Comparison of ENCODE assay signal across 27 cellular contexts in the genomic region with DNA sequence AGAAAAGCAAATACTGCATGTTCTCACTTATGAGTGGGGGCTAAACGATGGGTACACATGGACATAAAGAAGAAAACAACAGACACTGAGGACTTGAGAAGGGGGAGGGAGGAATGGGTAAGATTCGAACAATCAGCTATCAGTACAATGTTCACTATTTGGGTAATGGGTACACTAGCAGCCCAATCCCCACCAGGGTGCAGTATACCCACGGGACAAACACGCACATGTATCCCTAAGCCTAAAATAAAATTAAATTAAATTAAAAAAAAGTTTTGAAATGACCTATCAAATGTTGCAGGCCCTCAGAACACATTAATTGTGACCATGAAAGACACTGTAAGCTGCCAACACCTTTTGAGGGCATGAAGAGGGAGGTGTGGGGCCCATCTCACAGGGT.
DNase-seq lines count a peak whose midpoint lies in the region; ATAC-seq and TF ChIP-seq lines count a peak whose summit lies in the region.
"Had no signal": no experiment of that assay in that cellular context is flagged by ENCODE, and none has a peak within 500 bp of the region (broad histone marks: within the 10 kb centered on the region; RNA-seq: fewer than 3 reads in every experiment).

No MANE protein-coding gene starts in this region.

- intact Hi-C loops in HCT116 (cut with micrococcal nuclease) = no loop called here

- RAD21 ChIA-PET in HCT116 (lab: Charles Lee; ENCODE audit: low non-redundant PET in 1 of 2, low total read pairs in 2 of 2, uncharacterized antibody in 2 of 2, unreplicated experiment in 2 of 2) = no interaction called here

- no peaks in the 10 kb centered on the region for H3K9me3 Mint-ChIP-seq in activated T-cell treated with anti-CD3 and anti-CD28 coated beads, Interleukin-2, amount 50 U/mL, for 4 hours
- H3K9me3 Mint-ChIP-seq: CD4-positive, alpha-beta memory T cell had no signal

- no peak overlapping the region for H3K9ac ChIP-seq in DND-41 (ENCODE audit: low read depth, low read length)
- no peak overlapping the region for H3K9ac ChIP-seq in HCT116 (ENCODE audit: low read length)

- H3K9me3 ChIP-seq in DND-41 (ENCODE audit: insufficient read depth, low read length, severe bottlenecking) = no peaks in the 10 kb centered on the region
- H3K9me3 ChIP-seq in HCT116 (ENCODE audit: control insufficient read depth in 1 of 2, insufficient read depth in 1 of 2, low read depth in 1 of 2, low read length in 2 of 2) = no peaks in the 10 kb centered on the region
- no peaks in the 10 kb centered on the region for H3K9me3 ChIP-seq in RWPE2 (ENCODE audit: severe bottlenecking)
- H3K9me3 ChIP-seq: right atrium auricular region, thyroid gland had no signal

- TF ChIP-seq POLR2A in HCT116 (IDR thresholded peaks at IDR 0.05; ENCODE audit: borderline replicate concordance, extremely low read depth, insufficient read depth, insufficient read length) = no peak

- H3K4me1 Mint-ChIP-seq in activated T-cell treated with anti-CD3 and anti-CD28 coated beads, Interleukin-2, amount 50 U/mL, for 4 hours (ENCODE audit: low read depth) = no peaks in the 10 kb centered on the region

- TF ChIP-seq CTCF in DND-41 (IDR thresholded peaks at IDR 0.05; ENCODE audit: borderline replicate concordance, extremely low read depth, low read length, poor library complexity, severe bottlenecking) = peak; percentile 34
- TF ChIP-seq CTCF in HCT116 (IDR thresholded peaks at IDR 0.05 in 2 of 3, conservative IDR thresholded peaks at IDR 0.05 in 1 of 3; ENCODE audit: borderline replicate concordance in 1 of 3, insufficient read depth in 1 of 3, low read depth in 2 of 3, low read length in 2 of 3) = peak; percentile 5 to 32 (median 28); a peak in 3 of 6 replicates
- peak; percentile 16 for TF ChIP-seq CTCF in RWPE2 (IDR thresholded peaks at IDR 0.05; ENCODE audit: poor library complexity, severe bottlenecking)
- TF ChIP-seq CTCF in GM13976 (IDR thresholded peaks at IDR 0.05; ENCODE audit: borderline replicate concordance, control extremely low read depth, extremely low read depth, insufficient read depth, missing control alignments) = no peak

- H3K9me2 ChIP-seq in HCT116 (ENCODE audit: insufficient read depth) = no peaks in the 10 kb centered on the region

- no peaks in the 10 kb centered on the region for H3K4me1 ChIP-seq in DND-41 (ENCODE audit: insufficient read depth, low read length)
- H3K4me1 ChIP-seq in HCT116 (ENCODE audit: control insufficient read depth in 1 of 2, insufficient read depth in 2 of 2, low read length in 2 of 2) = no peaks in the 10 kb centered on the region
- no peaks in the 10 kb centered on the region for H3K4me1 ChIP-seq in RWPE2 (ENCODE audit: insufficient read depth, poor library complexity, severe bottlenecking)
- H3K4me1 ChIP-seq: right atrium auricular region, thyroid gland had no signal

- peak; percentile 4 for DNase-seq in DND-41
- DNase-seq in HCT116 (ENCODE audit: low read depth, low spot score) = no peak
- DNase-seq in RWPE2 (ENCODE audit: low spot score) = no peak
- DNase-seq in mucosa of gallbladder (ENCODE audit: low spot score) = peak; percentile 3
- no peak for DNase-seq in T-helper 2 cell
- DNase-seq in activated T-cell treated with anti-CD3 and anti-CD28 coated beads, Interleukin-2, amount 50 U/mL, for 4 hours = no peak
- no peak for DNase-seq in GM13976 (ENCODE audit: low spot score)
- DNase-seq: activated CD8-positive, alpha-beta T cell treated with anti-CD3 and anti-CD28 coated beads for 36 hours; activated effector memory CD4-positive, alpha-beta T cell treated with anti-CD3 and anti-CD28 coated beads, Interleukin-2, amount 50 U/mL, for 16 hours; activated T-cell treated with anti-CD3 and anti-CD28 coated beads for 4 hours; CD4-positive, alpha-beta memory T cell; DMS153; GF-D8; mesendoderm; naive B cell; NCI-H1417; NCI-H2081 treated with DMSO at 0.1 percent for 48 hours; PC-3; SHP77; stimulated activated CD4-positive, alpha-beta T cell treated with anti-CD3 and anti-CD28 coated beads, Interleukin-4, amount 100 ng/mL, for 1 hour; stimulated activated naive CD8-positive, alpha-beta T cell treated with anti-CD3 and anti-CD28 coated beads, Interleukin-15, Interleukin-2, amounts not matched to agents 100 U/mL and 50 U/mL, for 24 hours; thyroid gland had no signal

- peaks cover 22% of the 10 kb centered on the region for H3K27me3 Mint-ChIP-seq in activated T-cell treated with anti-CD3 and anti-CD28 coated beads, Interleukin-2, amount 50 U/mL, for 4 hours (ENCODE audit: low read depth)

- H3K27me3 ChIP-seq in DND-41 (ENCODE audit: insufficient read depth, low read length, poor library complexity) (no peaks in the 10 kb centered on the region), HCT116 (ENCODE audit: insufficient read depth, low read length) (peaks cover 16% of the 10 kb centered on the region; the same call in 1 of the 2 replicates), RWPE2 (ENCODE audit: insufficient read depth, poor library complexity, severe bottlenecking) (no peaks in the 10 kb centered on the region)
- H3K27me3 ChIP-seq: right atrium auricular region, thyroid gland had no signal

- TF ChIP-seq RAD21 in HCT116 (IDR thresholded peaks at IDR 0.05; ENCODE audit: low read depth) = no peak; the same call in 1 of the 2 replicates

- POLR2A ChIA-PET in HCT116 (lab: Charles Lee) = no interaction called here

- no peak overlapping the region for H3K4me3 Mint-ChIP-seq in activated T-cell treated with anti-CD3 and anti-CD28 coated beads, Interleukin-2, amount 50 U/mL, for 4 hours
- H3K4me3 Mint-ChIP-seq: activated CD8-positive, alpha-beta T cell treated with anti-CD3 and anti-CD28 coated beads for 36 hours; CD4-positive, alpha-beta memory T cell; naive B cell had no signal

- H3K4me2 ChIP-seq in DND-41 (ENCODE audit: insufficient read depth, low read length) (no peak overlapping the region), HCT116 (ENCODE audit: low read length) (no peak overlapping the region)

- H3K4me3 ChIP-seq in DND-41 (ENCODE audit: low read depth in 1 of 2, low read length in 2 of 2) = no peak overlapping the region
- no peak overlapping the region for H3K4me3 ChIP-seq in HCT116 (replicated peaks in 1 of 2; ENCODE audit: low read depth in 1 of 2, low read length in 2 of 2)
- no peak overlapping the region for H3K4me3 ChIP-seq in RWPE2 (ENCODE audit: severe bottlenecking)
- H3K4me3 ChIP-seq: dorsolateral prefrontal cortex, right atrium auricular region, thyroid gland had no signal

- H2AFZ ChIP-seq in DND-41 (ENCODE audit: low read depth, low read length) = no peak overlapping the region
- no peak overlapping the region for H2AFZ ChIP-seq in HCT116 (ENCODE audit: low read depth, low read length, poor library complexity, severe bottlenecking)

- CTCF ChIA-PET in HCT116 (lab: Charles Lee) = no interaction called here

- in situ Hi-C loops in GM13976 (cut with MboI; ENCODE audit: low sequenced_read_pairs, unreplicated experiment) = no loop called here

- no TSS peak for BruUV-seq in HCT116 (replicated peaks; lab: Mats Ljungman, UMichigan)

- H3K36me3 ChIP-seq in DND-41 (ENCODE audit: insufficient read depth, low read length) (no peaks in the 10 kb centered on the region), HCT116 (ENCODE audit: control insufficient read depth in 1 of 2, insufficient read depth in 2 of 2, low read length in 2 of 2) (no peaks in the 10 kb centered on the region), RWPE2 (ENCODE audit: low read depth) (no peaks in the 10 kb centered on the region)
- H3K36me3 ChIP-seq: right atrium auricular region, thyroid gland had no signal

- ATAC-seq in DND-41 (ENCODE audit: insufficient read depth, low read depth) (peak; percentile 33; the same call in 1 of the 3 replicates), HCT116 (peak; percentile 33; the same call in 1 of the 2 replicates), RWPE2 (ENCODE audit: low read depth) (no peak), GM21717 (IDR thresholded peaks at IDR 0.05; ENCODE audit: unreplicated experiment) (no peak)
- ATAC-seq in activated T-cell treated with anti-CD3 and anti-CD28 coated beads, Interleukin-2, amount 50 U/mL, for 4 hours = no peak
- ATAC-seq: activated CD4-positive, CD25-positive, alpha-beta regulatory T cell treated with anti-CD3 and anti-CD28 coated beads, Interleukin-2, amount 50 U/mL, for 24 hours; activated CD8-positive, alpha-beta T cell treated with anti-CD3 and anti-CD28 coated beads for 36 hours; PC-3; stimulated activated naive CD8-positive, alpha-beta T cell treated with anti-CD3 and anti-CD28 coated beads, Interleukin-15, Interleukin-2, amounts not matched to agents 100 U/mL and 50 U/mL, for 24 hours had no signal

- H3K27ac ChIP-seq in DND-41 (ENCODE audit: low read length) (no peak overlapping the region), HCT116 (ENCODE audit: low read depth, low read length) (no peak overlapping the region), RWPE2 (ENCODE audit: poor library complexity, severe bottlenecking) (no peak overlapping the region)
- H3K27ac ChIP-seq: dorsolateral prefrontal cortex, HL-60, right atrium auricular region, thyroid gland had no signal

- H4K20me1 ChIP-seq in DND-41 (ENCODE audit: insufficient read depth, low read length) (no peaks in the 10 kb centered on the region), HCT116 (ENCODE audit: insufficient read depth) (no peaks in the 10 kb centered on the region)

- H3K36me3 Mint-ChIP-seq in activated T-cell treated with anti-CD3 and anti-CD28 coated beads, Interleukin-2, amount 50 U/mL, for 4 hours (ENCODE audit: insufficient read depth) = no peaks in the 10 kb centered on the region
- H3K36me3 Mint-ChIP-seq: CD4-positive, alpha-beta memory T cell had no signal

- H3K79me2 ChIP-seq in DND-41 (ENCODE audit: insufficient read depth, low read length) (no peaks in the 10 kb centered on the region), HCT116 (ENCODE audit: insufficient read depth, low read length) (no peaks in the 10 kb centered on the region)

TF ChIP-seq in HCT116, 20 proteins besides CTCF, POLR2A, EP300 and RAD21 (continues in another document):
- TF ChIP-seq EGR1 (IDR thresholded peaks at IDR 0.05; ENCODE audit: low read depth) (no peak), CBX3 (IDR thresholded peaks at IDR 0.05; ENCODE audit: low read depth) (no peak), EZH2phosphoT487 (IDR thresholded peaks at IDR 0.05; ENCODE audit: borderline replicate concordance) (no peak), CEBPB (IDR thresholded peaks at IDR 0.05; ENCODE audit: low read depth) (no peak), JUND (IDR thresholded peaks at IDR 0.05) (no peak), ZFX (IDR thresholded peaks at IDR 0.05) (no peak), FOSL1 (IDR thresholded peaks at IDR 0.05; ENCODE audit: low read depth) (no peak), SIN3A (IDR thresholded peaks at IDR 0.05; ENCODE audit: low read depth) (no peak), YY1 (IDR thresholded peaks at IDR 0.05; ENCODE audit: extremely low read depth, insufficient replicate concordance, low read depth, low read length) (no peak)

Comparison
In these comparisons a context has a peak if more than half of its experiments do, and no peak if none do; other contexts are left out.
1. ATAC-seq: peak in DND-41 (single experiment) and HCT116 (single experiment); none in RWPE2 (single experiment), GM21717 (single experiment) and activated T-cell treated with anti-CD3 and anti-CD28 coated beads, Interleukin-2, amount 50 U/mL, for 4 hours (0 of 2).
2. DNase-seq: peak in DND-41 (single experiment) and mucosa of gallbladder (single experiment); none in HCT116 (single experiment), RWPE2 (single experiment), T-helper 2 cell (0 of 5), activated T-cell treated with anti-CD3 and anti-CD28 coated beads, Interleukin-2, amount 50 U/mL, for 4 hours (single experiment) and GM13976 (single experiment).